In genomic region chr12:112446008-112446725, GRCh38 we compare ENCODE assay signal across 22 cellular contexts. TPM values are rescaled to one million over a fixed set of nuclear protein-coding genes. Genes with fewer than 3 reads are reported as not detected.
A peak's percentile ranks its signal among the peaks of the same experiment; 100 is the strongest.
DNase-seq lines count a peak whose midpoint lies in the region; ATAC-seq and TF ChIP-seq lines count a peak whose summit lies in the region.
"Had no signal": no experiment of that assay in that cellular context is flagged by ENCODE, and none has a peak within 500 bp of the region (broad histone marks: within the 10 kb centered on the region; RNA-seq: fewer than 3 reads in every experiment).

No MANE protein-coding gene starts in this region.

- CTCF ChIA-PET in activated CD8-positive, alpha-beta memory T cell treated with anti-CD3 and anti-CD28 coated beads, Interleukin-2, amount 10 ng/mL, durations not matched to agents 7 days and 5 days (lab: Charles Lee) = no interaction called here

- no peak overlapping the region for H3K4me3 Mint-ChIP-seq in activated CD8-positive, alpha-beta memory T cell treated with anti-CD3 and anti-CD28 coated beads, Interleukin-2, amount 10 ng/mL, durations not matched to agents 7 days and 5 days
- no peak overlapping the region for H3K4me3 Mint-ChIP-seq in activated T-helper 17 cell treated with anti-CD3 and anti-CD28 coated beads, Interleukin-2, amount 50 U/mL, for 72 hours
- H3K4me3 Mint-ChIP-seq: CD14-positive monocyte, GM23338 had no signal

- peaks cover 20% of the 10 kb centered on the region for H3K36me3 ChIP-seq in neutrophil

- ATAC-seq in activated CD8-positive, alpha-beta memory T cell treated with anti-CD3 and anti-CD28 coated beads, Interleukin-2, amount 10 ng/mL, durations not matched to agents 7 days and 5 days = no peak
- no peak for ATAC-seq in activated T-helper 17 cell treated with anti-CD3 and anti-CD28 coated beads, Interleukin-2, amount 50 U/mL, for 72 hours (replicated peaks)
- ATAC-seq: A549, GM23338, PC-3, right cardiac atrium had no signal

- DNase-seq in activated CD8-positive, alpha-beta memory T cell treated with anti-CD3 and anti-CD28 coated beads, Interleukin-2, amount 10 ng/mL, durations not matched to agents 7 days and 5 days = no peak
- no peak for DNase-seq in activated CD8-positive, alpha-beta memory T cell treated with anti-CD3 and anti-CD28 coated beads, Interleukin-2, amount 50 U/mL, for 48 hours
- DNase-seq in OCI-M1 (lab: John Stamatoyannopoulos, UW) (peak; percentile 73), GF-D8 (lab: John Stamatoyannopoulos, UW) (no peak), cardiac septum (ENCODE audit: low spot score) (no peak), cerebellum (ENCODE audit: low spot score) (no peak)
- DNase-seq: activated gamma-delta T cell; DMS53; effector CD8-positive, alpha-beta T cell; mammary epithelial cell; NCI-H1048; NCI-H1930; PC-3; right cardiac atrium; SHP77; stimulated activated CD4-positive, alpha-beta T cell treated with anti-CD3 and anti-CD28 coated beads, Interleukin-12 subunit alpha, Interleukin-12 subunit beta, amount 100 ng/mL, for 4 hours; WERI-Rb-1 had no signal

- TF ChIP-seq CTCF in neutrophil (IDR thresholded peaks at IDR 0.05) = no peak

- H3K9me3 Mint-ChIP-seq in activated CD8-positive, alpha-beta memory T cell treated with anti-CD3 and anti-CD28 coated beads, Interleukin-2, amount 10 ng/mL, durations not matched to agents 7 days and 5 days (ENCODE audit: low read depth) = no peaks in the 10 kb centered on the region
- no peaks in the 10 kb centered on the region for H3K9me3 Mint-ChIP-seq in activated T-helper 17 cell treated with anti-CD3 and anti-CD28 coated beads, Interleukin-2, amount 50 U/mL, for 72 hours
- H3K9me3 Mint-ChIP-seq: GM23338 had no signal

- intact Hi-C loops in cardiac septum (cut with DNase I) = no loop called here

- peak overlapping the region; percentile 70 for H3K27ac Mint-ChIP-seq in activated CD8-positive, alpha-beta memory T cell treated with anti-CD3 and anti-CD28 coated beads, Interleukin-2, amount 10 ng/mL, durations not matched to agents 7 days and 5 days
- H3K27ac Mint-ChIP-seq in activated T-helper 17 cell treated with anti-CD3 and anti-CD28 coated beads, Interleukin-2, amount 50 U/mL, for 72 hours = peak overlapping the region; percentile 75
- H3K27ac Mint-ChIP-seq: GM23338 had no signal

- peak overlapping the region; percentile 25 for H3K27ac ChIP-seq in neutrophil
- H3K27ac ChIP-seq: A549, WERI-Rb-1 had no signal

- H3K9me3 ChIP-seq in neutrophil = no peaks in the 10 kb centered on the region
- H3K9me3 ChIP-seq: A549 had no signal

- no peaks in the 10 kb centered on the region for H3K27me3 ChIP-seq in neutrophil

- peaks cover 20% of the 10 kb centered on the region for H3K4me1 Mint-ChIP-seq in activated CD8-positive, alpha-beta memory T cell treated with anti-CD3 and anti-CD28 coated beads, Interleukin-2, amount 10 ng/mL, durations not matched to agents 7 days and 5 days
- peaks cover 6% of the 10 kb centered on the region for H3K4me1 Mint-ChIP-seq in activated T-helper 17 cell treated with anti-CD3 and anti-CD28 coated beads, Interleukin-2, amount 50 U/mL, for 72 hours
- H3K4me1 Mint-ChIP-seq: GM23338 had no signal

- H3K36me3 Mint-ChIP-seq in activated CD8-positive, alpha-beta memory T cell treated with anti-CD3 and anti-CD28 coated beads, Interleukin-2, amount 10 ng/mL, durations not matched to agents 7 days and 5 days = peaks cover 21% of the 10 kb centered on the region
- H3K36me3 Mint-ChIP-seq in activated T-helper 17 cell treated with anti-CD3 and anti-CD28 coated beads, Interleukin-2, amount 50 U/mL, for 72 hours (ENCODE audit: low read depth) = peaks cover 56% of the 10 kb centered on the region

- no peak overlapping the region for H3K4me3 ChIP-seq in neutrophil (ENCODE audit: low read depth in 1 of 2, low read length in 1 of 2)
- H3K4me3 ChIP-seq: A549, GM23338 had no signal

- H3K4me1 ChIP-seq in neutrophil (ENCODE audit: control insufficient read depth in 1 of 2, insufficient read depth in 1 of 2, low read depth in 1 of 2, low read length in 1 of 2) = peaks cover 7 to 8% of the 10 kb centered on the region in 2 experiments
- H3K4me1 ChIP-seq: A549 had no signal

- H3K27me3 Mint-ChIP-seq in activated CD8-positive, alpha-beta memory T cell treated with anti-CD3 and anti-CD28 coated beads, Interleukin-2, amount 10 ng/mL, durations not matched to agents 7 days and 5 days = no peaks in the 10 kb centered on the region
- no peaks in the 10 kb centered on the region for H3K27me3 Mint-ChIP-seq in activated T-helper 17 cell treated with anti-CD3 and anti-CD28 coated beads, Interleukin-2, amount 50 U/mL, for 72 hours

RNA-seq across cellular contexts. Expression of gene PTPN11, which starts 27.4 kb away (rescaled TPM):
- 100 to 1,000 TPM in 1 of 2 experiments, 10 to 100 TPM in 1; 90.9 to 118 TPM for total RNA-seq in activated CD8-positive, alpha-beta memory T cell treated with anti-CD3 and anti-CD28 coated beads, Interleukin-2, amount 10 ng/mL, durations not matched to agents 7 days and 5 days
- total RNA-seq in activated T-helper 17 cell treated with anti-CD3 and anti-CD28 coated beads, Interleukin-2, amount 50 U/mL, for 72 hours = 100 to 1,000 TPM in 1 of 2 donors, 10 to 100 TPM in 1; 95.0 to 119 TPM
- total RNA-seq in cardiac septum = 221 TPM
- 68.1 TPM for total RNA-seq in cerebellum

RNA-seq across cellular contexts. Expression of gene RPL6, which starts 36.8 kb away (rescaled TPM):
- 1,000 to 10,000 TPM in 1 of 2 experiments, 100 to 1,000 TPM in 1; 778 to 1,078 TPM for total RNA-seq in activated CD8-positive, alpha-beta memory T cell treated with anti-CD3 and anti-CD28 coated beads, Interleukin-2, amount 10 ng/mL, durations not matched to agents 7 days and 5 days
- 1,000 to 10,000 TPM; 1,630 to 2,257 TPM for total RNA-seq in activated T-helper 17 cell treated with anti-CD3 and anti-CD28 coated beads, Interleukin-2, amount 50 U/mL, for 72 hours
- 537 TPM for total RNA-seq in cardiac septum
- total RNA-seq in cerebellum = 582 TPM
